25 cellular contexts compared by ENCODE assay signal in the genomic region with DNA sequence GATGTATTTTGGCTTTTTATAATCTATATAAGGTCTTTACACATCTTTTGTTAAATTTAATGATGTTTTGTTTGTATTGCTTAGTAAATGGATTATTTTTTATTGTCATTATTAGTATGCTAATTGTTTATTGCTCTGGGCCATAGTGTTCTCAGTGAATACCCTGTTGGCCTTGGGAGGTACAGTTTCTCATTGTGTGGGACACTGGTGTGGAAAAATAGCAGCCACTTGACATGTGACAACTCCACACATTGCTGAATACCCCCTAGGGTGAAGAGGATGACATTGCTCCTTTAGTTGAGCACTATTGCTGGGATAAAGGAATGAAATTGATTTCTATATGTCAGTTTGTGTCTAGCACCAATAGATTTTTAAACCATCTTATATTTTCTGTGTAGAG.
"Had no signal": no experiment of that assay in that cellular context is flagged by ENCODE, and none has a peak within 500 bp of the region (broad histone marks: within the 10 kb centered on the region; RNA-seq: fewer than 3 reads in every experiment).

No MANE protein-coding gene starts in this region.

- H3K9ac ChIP-seq: neural progenitor cell, parathyroid adenoma had no signal

- H3K27ac ChIP-seq: coronary artery, neural progenitor cell, parathyroid adenoma, prostate gland, sigmoid colon, thoracic aorta, tibial nerve, upper lobe of left lung had no signal

- H3K4me3 ChIP-seq: coronary artery, mucosa of descending colon, neural progenitor cell, prostate gland, sigmoid colon, thoracic aorta, tibial nerve, upper lobe of left lung had no signal

- ATAC-seq: mucosa of descending colon; natural killer cell treated with Interleukin-12 subunit alpha and Interleukin-12 subunit beta and Interleukin-15 and Interleukin-18, amount 100 ng/mL, for 72 hours; stimulated activated memory B cell treated with anti-CD40 and anti-IgM and Interleukin-4, amounts not matched to agents 10 μg/mL and 1 μg/mL and 100 μg/mL, for 72 hours; stimulated activated naive CD8-positive, alpha-beta T cell treated with anti-CD3 and anti-CD28 coated beads, Interleukin-15, Interleukin-2, amounts not matched to agents 100 U/mL and 50 U/mL, for 24 hours had no signal

- H3K4me1 ChIP-seq: prostate gland had no signal

- H2AFZ ChIP-seq: neural progenitor cell, parathyroid adenoma had no signal

- FAIRE-seq: frontal cortex, urothelium cell line had no signal

- H3K27me3 ChIP-seq: neural progenitor cell, sigmoid colon, tibial nerve, upper lobe of left lung had no signal

- DNase-seq: central memory CD4-positive, alpha-beta T cell; effector CD4-positive, alpha-beta T cell; hippocampal formation; immature natural killer cell; islet precursor cell; kidney glomerular epithelial cell; mesenchymal stem cell; mucosa of descending colon; naive B cell; right cardiac atrium; sigmoid colon; stimulated activated CD4-positive, alpha-beta T cell treated with anti-CD3 and anti-CD28 coated beads, Interleukin-2, amount 100 ng/mL, for 24 hours; stimulated activated CD4-positive, alpha-beta T cell treated with anti-CD3 and anti-CD28 coated beads, Interleukin-4, amount 100 ng/mL, for 4 hours; stimulated activated naive CD8-positive, alpha-beta T cell treated with anti-CD3 and anti-CD28 coated beads, Interleukin-15, Interleukin-2, amounts not matched to agents 100 U/mL and 50 U/mL, for 24 hours; upper lobe of left lung had no signal

- H3K36me3 ChIP-seq: neural progenitor cell, prostate gland, sigmoid colon, thoracic aorta, tibial nerve, upper lobe of left lung had no signal

- H3K9me3 ChIP-seq: mucosa of descending colon, prostate gland, sigmoid colon, thoracic aorta, tibial nerve, upper lobe of left lung had no signal

- H3K4me2 ChIP-seq: neural progenitor cell had no signal
